Comparison of ENCODE assay signal across 10 cellular contexts in genomic region chr4:123478859-123479345, GRCh38.
A peak's percentile ranks its signal among the peaks of the same experiment; 100 is the strongest.
DNase-seq lines count a peak whose midpoint lies in the region; ATAC-seq and TF ChIP-seq lines count a peak whose summit lies in the region.
"Had no signal": no experiment of that assay in that cellular context is flagged by ENCODE, and none has a peak within 500 bp of the region (broad histone marks: within the 10 kb centered on the region; RNA-seq: fewer than 3 reads in every experiment).

No MANE protein-coding gene starts in this region.

- intact Hi-C loops in left lung (cut with DNase I): no loop called here

- H3K9me3 ChIP-seq in left lung (no peaks in the 10 kb centered on the region), upper lobe of left lung (no peaks in the 10 kb centered on the region), right atrium auricular region (no peaks in the 10 kb centered on the region)

- peaks cover 37% of the 10 kb centered on the region for H3K4me1 Mint-ChIP-seq in activated T-cell treated with anti-CD3 and anti-CD28 coated beads, Interleukin-2, amount 50 U/mL, for 24 hours (ENCODE audit: low read depth)

- TF ChIP-seq CTCF in left lung (IDR thresholded peaks at IDR 0.05) (no peak), upper lobe of left lung (IDR thresholded peaks at IDR 0.05) (no peak), coronary artery (IDR thresholded peaks at IDR 0.05) (no peak), right atrium auricular region (IDR thresholded peaks at IDR 0.05) (no peak)

- H3K4me1 ChIP-seq in left lung: peaks cover 0 to 24% of the 10 kb centered on the region in 2 donors
- H3K4me1 ChIP-seq in upper lobe of left lung: peaks cover 12 to 21% (median 17%) of the 10 kb centered on the region in 4 donors
- no peaks in the 10 kb centered on the region for H3K4me1 ChIP-seq in right atrium auricular region

- H3K36me3 ChIP-seq in left lung (no peaks in the 10 kb centered on the region), upper lobe of left lung (no peaks in the 10 kb centered on the region), right atrium auricular region (no peaks in the 10 kb centered on the region)

- DNase-seq in activated T-cell treated with anti-CD3 and anti-CD28 coated beads, Interleukin-2, amount 50 U/mL, for 24 hours: no peak
- DNase-seq in activated T-cell treated with anti-CD3 and anti-CD28 coated beads, Interleukin-2, amount 50 U/mL, for 1 hour: no peak
- peak; percentile 72 for DNase-seq in amniotic epithelial cell (ENCODE audit: low read depth)
- peak in 1 of 2 donors; percentile 74 for DNase-seq in left lung
- peak in 1 of 2 donors; percentile 82 for DNase-seq in upper lobe of left lung
- DNase-seq in coronary artery (ENCODE audit: low spot score): no peak
- no peak for DNase-seq in right atrium auricular region (ENCODE audit: low spot score)
- DNase-seq: activated CD4-positive, CD25-positive, alpha-beta regulatory T cell had no signal

- H3K4me3 ChIP-seq in left lung: no peak overlapping the region
- H3K4me3 ChIP-seq in upper lobe of left lung: no peak overlapping the region
- H3K4me3 ChIP-seq in coronary artery: no peak overlapping the region
- no peak overlapping the region for H3K4me3 ChIP-seq in right atrium auricular region

- peak overlapping the region; percentile 66 to 71 for H3K27ac ChIP-seq in left lung
- peak overlapping the region; percentile 42 to 84 (median 67) for H3K27ac ChIP-seq in upper lobe of left lung
- no peak overlapping the region for H3K27ac ChIP-seq in coronary artery
- H3K27ac ChIP-seq in right atrium auricular region: no peak overlapping the region

- H3K9me3 Mint-ChIP-seq in activated T-cell treated with anti-CD3 and anti-CD28 coated beads, Interleukin-2, amount 50 U/mL, for 24 hours: no peaks in the 10 kb centered on the region

- H3K36me3 Mint-ChIP-seq in activated T-cell treated with anti-CD3 and anti-CD28 coated beads, Interleukin-2, amount 50 U/mL, for 24 hours (ENCODE audit: low read depth): no peaks in the 10 kb centered on the region

- no peak overlapping the region for H3K4me3 Mint-ChIP-seq in activated T-cell treated with anti-CD3 and anti-CD28 coated beads, Interleukin-2, amount 50 U/mL, for 24 hours
- H3K4me3 Mint-ChIP-seq: IgD-negative memory B cell had no signal

- H3K27ac Mint-ChIP-seq in activated T-cell treated with anti-CD3 and anti-CD28 coated beads, Interleukin-2, amount 50 U/mL, for 24 hours: peak overlapping the region; percentile 6
- H3K27ac Mint-ChIP-seq: IgD-negative memory B cell had no signal

- WGBS in upper lobe of left lung, 2 donors: 36 to 50% methylated on average over 3 to 6 of the region's 6 CpGs

- TF ChIP-seq POLR2A in upper lobe of left lung (IDR thresholded peaks at IDR 0.05): peak in 1 of 4 donors; percentile 22

- H3K27me3 ChIP-seq in left lung (no peaks in the 10 kb centered on the region), upper lobe of left lung (no peaks in the 10 kb centered on the region), right atrium auricular region (no peaks in the 10 kb centered on the region)

- peak in 2 of 4 donors; percentile 10 to 76 for TF ChIP-seq EP300 in upper lobe of left lung (IDR thresholded peaks at IDR 0.05)

- no peaks in the 10 kb centered on the region for H3K27me3 Mint-ChIP-seq in activated T-cell treated with anti-CD3 and anti-CD28 coated beads, Interleukin-2, amount 50 U/mL, for 24 hours

- ATAC-seq in left lung: peak; percentile 83
- ATAC-seq in upper lobe of left lung (ENCODE audit: low FRiP score in 2 of 2): peak; percentile 73 to 92
- no peak for ATAC-seq in HG03342 (IDR thresholded peaks at IDR 0.05; ENCODE audit: unreplicated experiment)

Comparison
In these comparisons a context has a peak if more than half of its experiments do, and no peak if none do; other contexts are left out.
1. H3K27ac ChIP-seq: peak in left lung (2 of 2) and upper lobe of left lung (4 of 4); none in coronary artery (0 of 2) and right atrium auricular region (0 of 2).